17 cellular contexts compared by ENCODE assay signal in the genomic region with DNA sequence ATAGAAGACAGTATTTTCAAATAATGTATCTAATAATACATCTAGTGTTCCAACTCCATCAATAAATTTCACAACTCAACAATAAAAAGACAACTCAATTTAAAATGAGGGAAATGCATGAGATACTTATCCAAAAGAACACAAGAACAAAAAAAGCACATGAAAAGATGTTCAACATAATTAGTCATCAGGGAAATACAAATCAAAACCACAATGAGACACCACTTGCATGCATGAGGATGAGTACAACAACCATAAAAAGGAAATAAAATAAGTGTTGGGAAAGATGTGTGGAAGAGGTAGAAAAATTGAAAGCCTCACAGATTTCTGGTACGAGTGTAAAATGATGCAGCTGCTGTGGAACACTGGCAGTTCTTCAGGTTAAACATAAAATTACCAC.
"Had no signal": no experiment of that assay in that cellular context is flagged by ENCODE, and none has a peak within 500 bp of the region (broad histone marks: within the 10 kb centered on the region; RNA-seq: fewer than 3 reads in every experiment).

No MANE protein-coding gene starts in this region.

- H3K27ac ChIP-seq: adrenal gland, left lung, sigmoid colon, spleen, thoracic aorta had no signal

- H3K4me3 Mint-ChIP-seq: activated naive CD4-positive, alpha-beta T cell treated with anti-CD3 and anti-CD28 coated beads, Interleukin-2, amount 50 U/mL, for 24 hours; activated T-cell treated with anti-CD3 and anti-CD28 coated beads, Interleukin-2, amount 50 U/mL, for 72 hours; effector memory CD8-positive, alpha-beta T cell; nephron; stimulated activated naive B cell treated with anti-CD40 and anti-IgM and Interleukin-4, amounts not matched to agents 10 μg/mL and 1 μg/mL and 100 μg/mL, for 72 hours had no signal

- DNase-seq: activated CD4-positive, alpha-beta T cell treated with anti-CD3 and anti-CD28 coated beads, Interleukin-2, amount 50 U/mL, for 1 hour; activated gamma-delta T cell; activated T-cell treated with anti-CD3 and anti-CD28 coated beads, Interleukin-2, amount 50 U/mL, for 72 hours; adrenal gland; caudate nucleus; effector memory CD8-positive, alpha-beta T cell; kidney; left lung; midbrain; nucleus accumbens; sigmoid colon; spleen; stimulated activated naive B cell treated with anti-CD40 and anti-IgM and Interleukin-4, amounts not matched to agents 10 μg/mL and 1 μg/mL and 100 μg/mL, for 72 hours had no signal

- H3K4me3 ChIP-seq: adrenal gland, left lung, sigmoid colon, spleen, thoracic aorta had no signal

- H3K9me3 Mint-ChIP-seq: activated naive CD4-positive, alpha-beta T cell treated with anti-CD3 and anti-CD28 coated beads, Interleukin-2, amount 50 U/mL, for 24 hours; nephron had no signal

- H3K27me3 Mint-ChIP-seq: activated naive CD4-positive, alpha-beta T cell treated with anti-CD3 and anti-CD28 coated beads, Interleukin-2, amount 50 U/mL, for 24 hours; effector memory CD8-positive, alpha-beta T cell; stimulated activated naive B cell treated with anti-CD40 and anti-IgM and Interleukin-4, amounts not matched to agents 10 μg/mL and 1 μg/mL and 100 μg/mL, for 72 hours had no signal

- H3K27me3 ChIP-seq: adrenal gland, left lung, sigmoid colon, spleen had no signal

- H3K36me3 Mint-ChIP-seq: activated naive CD4-positive, alpha-beta T cell treated with anti-CD3 and anti-CD28 coated beads, Interleukin-2, amount 50 U/mL, for 24 hours; stimulated activated naive B cell treated with anti-CD40 and anti-IgM and Interleukin-4, amounts not matched to agents 10 μg/mL and 1 μg/mL and 100 μg/mL, for 72 hours had no signal

- H3K4me1 ChIP-seq: adrenal gland, left lung, sigmoid colon, spleen had no signal

- H3K36me3 ChIP-seq: adrenal gland, left lung, sigmoid colon, spleen, thoracic aorta had no signal

- H3K4me1 Mint-ChIP-seq: activated naive CD4-positive, alpha-beta T cell treated with anti-CD3 and anti-CD28 coated beads, Interleukin-2, amount 50 U/mL, for 24 hours; nephron; stimulated activated naive B cell treated with anti-CD40 and anti-IgM and Interleukin-4, amounts not matched to agents 10 μg/mL and 1 μg/mL and 100 μg/mL, for 72 hours had no signal

- H3K27ac Mint-ChIP-seq: activated naive CD4-positive, alpha-beta T cell treated with anti-CD3 and anti-CD28 coated beads, Interleukin-2, amount 50 U/mL, for 24 hours; activated T-cell treated with anti-CD3 and anti-CD28 coated beads, Interleukin-2, amount 50 U/mL, for 72 hours; effector memory CD8-positive, alpha-beta T cell; nephron; stimulated activated naive B cell treated with anti-CD40 and anti-IgM and Interleukin-4, amounts not matched to agents 10 μg/mL and 1 μg/mL and 100 μg/mL, for 72 hours had no signal

- H3K9me3 ChIP-seq: adrenal gland, left lung, sigmoid colon, thoracic aorta had no signal

- ATAC-seq: activated CD4-positive, CD25-positive, alpha-beta regulatory T cell treated with anti-CD3 and anti-CD28 coated beads, Interleukin-2, amount 50 U/mL, for 24 hours; activated T-cell treated with anti-CD3 and anti-CD28 coated beads, Interleukin-2, amount 50 U/mL, for 72 hours; effector memory CD8-positive, alpha-beta T cell; left lung; stimulated activated naive B cell treated with anti-CD40 and anti-IgM and Interleukin-4, amounts not matched to agents 10 μg/mL and 1 μg/mL and 100 μg/mL, for 72 hours had no signal
